In genomic region chr1:237457573-237457972, GRCh38 we compare ENCODE assay signal across 27 cellular contexts.
DNase-seq lines count a peak whose midpoint lies in the region; ATAC-seq, FAIRE-seq and TF ChIP-seq lines count a peak whose summit lies in the region.
"Had no signal": no experiment of that assay in that cellular context is flagged by ENCODE, and none has a peak within 500 bp of the region (broad histone marks: within the 10 kb centered on the region; RNA-seq: fewer than 3 reads in every experiment).

No MANE protein-coding gene starts in this region.

- ATAC-seq in Right ventricle myocardium inferior (peak; percentile 18), left cardiac atrium (no peak), HepG2 (no peak), right lobe of liver (no peak), HG03196 (IDR thresholded peaks at IDR 0.05; ENCODE audit: unreplicated experiment) (no peak)
- ATAC-seq: GM12878 had no signal

- in situ Hi-C loops in HepG2 (cut with HindIII; ENCODE audit: extremely low pct_ligation_motif_present, low pct_unique_long_range_greater_than_20kb), result no loop called here

- no peaks in the 10 kb centered on the region for H3K27me3 ChIP-seq in HepG2 (ENCODE audit: control insufficient read depth in 1 of 2, insufficient read depth in 2 of 2, low read length in 2 of 2)
- no peaks in the 10 kb centered on the region for H3K27me3 ChIP-seq in right lobe of liver
- H3K27me3 ChIP-seq in hepatocyte, result no peaks in the 10 kb centered on the region
- H3K27me3 ChIP-seq: BE2C; BLaER1 treated with 17β-estradiol and CSF1 and Interleukin-3, amounts not matched to agents 10 nM and 100 nM had no signal

- TF ChIP-seq EP300 in HepG2 (IDR thresholded peaks at IDR 0.05; ENCODE audit: low read depth in 2 of 2, low read length in 2 of 2) (no peak), HepG2 (CRISPR knock-in tag; IDR thresholded peaks at IDR 0.05; ENCODE audit: borderline replicate concordance) (no peak)

- TF ChIP-seq RAD21 in HepG2 (CRISPR knock-in tag; IDR thresholded peaks at IDR 0.05), result no peak

- TF ChIP-seq CTCF in HepG2 (CRISPR knock-in tag; IDR thresholded peaks at IDR 0.05), result no peak
- TF ChIP-seq CTCF in right lobe of liver (IDR thresholded peaks at IDR 0.05), result no peak
- TF ChIP-seq CTCF in hepatocyte (IDR thresholded peaks at IDR 0.05; ENCODE audit: poor library complexity), result no peak

- H4K20me1 ChIP-seq in HepG2 (ENCODE audit: insufficient read depth, low read length) (no peaks in the 10 kb centered on the region), hepatocyte (ENCODE audit: insufficient read depth, poor library complexity, severe bottlenecking) (no peaks in the 10 kb centered on the region)
- H4K20me1 ChIP-seq: BLaER1 treated with 17β-estradiol and CSF1 and Interleukin-3, amounts not matched to agents 10 nM and 100 nM had no signal

- H3K9me3 ChIP-seq in HepG2 (ENCODE audit: low read length) (no peaks in the 10 kb centered on the region), right lobe of liver (no peaks in the 10 kb centered on the region), hepatocyte (ENCODE audit: low read depth) (no peaks in the 10 kb centered on the region)
- H3K9me3 ChIP-seq: BE2C had no signal

- CTCF ChIA-PET in HepG2 (lab: Yijun Ruan, JAX; ENCODE audit: low intra/inter-chr PET ratio, low total read pairs), result no interaction called here

- POLR2A ChIA-PET in HepG2 (lab: Yijun Ruan, JAX), result no interaction called here

- FAIRE-seq in HepG2 (lab: Jason Lieb, UNC), result no peak
- FAIRE-seq: A204.1, D721Med, GM12878, GM19239, H1 had no signal

- H3K36me3 ChIP-seq in HepG2 (replicated peaks in 1 of 2; ENCODE audit: control insufficient read depth in 1 of 2, insufficient read depth in 2 of 2, low read length in 2 of 2) (no peaks in the 10 kb centered on the region), right lobe of liver (no peaks in the 10 kb centered on the region), hepatocyte (replicated peaks; ENCODE audit: insufficient read depth, low read depth) (no peaks in the 10 kb centered on the region)
- H3K36me3 ChIP-seq: BE2C; BLaER1 treated with 17β-estradiol and CSF1 and Interleukin-3, amounts not matched to agents 10 nM and 100 nM had no signal

- DNase-seq in Right ventricle myocardium inferior (ENCODE audit: missing footprints) (no peak), left cardiac atrium (no peak), HepG2 (ENCODE audit: low spot score) (no peak), right lobe of liver (no peak), OCI-M1 (lab: John Stamatoyannopoulos, UW) (peak; percentile 15), hepatocyte (ENCODE audit: low spot score) (no peak), cerebellar cortex (ENCODE audit: low spot score) (no peak)
- DNase-seq: ACHN; AML-193; BE2C; CD4-positive, alpha-beta T cell; CD8-positive, alpha-beta memory T cell; DMS 273 treated with DMSO at 0.1 percent for 48 hours; DMS79; EL; GDM1; GM23248; H7; HCEC 1CT had no signal

- no peaks in the 10 kb centered on the region for H3K9me2 ChIP-seq in hepatocyte (replicated peaks; ENCODE audit: insufficient read depth)

- H3K27ac ChIP-seq in HepG2 (ENCODE audit: extremely low read length, insufficient read depth, low read length) (no peak overlapping the region), right lobe of liver (no peak overlapping the region), hepatocyte (no peak overlapping the region)
- H3K27ac ChIP-seq: 22Rv1; BLaER1 treated with 17β-estradiol and CSF1 and Interleukin-3, amounts not matched to agents 10 nM and 100 nM; GM23248 had no signal

- H3K4me3 ChIP-seq in HepG2 (replicated peaks in 1 of 3; ENCODE audit: insufficient read depth in 1 of 3, low read depth in 2 of 3, low read length in 3 of 3) (no peak overlapping the region), right lobe of liver (no peak overlapping the region), hepatocyte (no peak overlapping the region)
- H3K4me3 ChIP-seq: BLaER1 treated with 17β-estradiol and CSF1 and Interleukin-3, amounts not matched to agents 10 nM and 100 nM; GM12878; GM23248 had no signal

- no peak overlapping the region for H3K4me2 ChIP-seq in HepG2 (ENCODE audit: low read depth, low read length)
- H3K4me2 ChIP-seq in hepatocyte, result no peak overlapping the region
- H3K4me2 ChIP-seq: BLaER1 treated with 17β-estradiol and CSF1 and Interleukin-3, amounts not matched to agents 10 nM and 100 nM had no signal

- intact Hi-C loops in Right ventricle myocardium inferior (cut with DNase I), result no loop called here
- intact Hi-C loops in left cardiac atrium (cut with DNase I), result no loop called here
- intact Hi-C loops in HepG2 (cut with micrococcal nuclease; ENCODE audit: unreplicated experiment), result no loop called here
- intact Hi-C loops in right lobe of liver (cut with DNase I), result no loop called here

- WGBS in HepG2 (ENCODE audit: low lambda C conversion rate), result 10% methylated on average over 3 of the region's 3 CpGs
- 32% methylated on average over 3 of the region's 3 CpGs for WGBS in right lobe of liver (ENCODE audit: insufficient coverage, low coverage, low lambda C conversion rate, missing lambda C conversion rate)
- 84% methylated on average over 3 of the region's 3 CpGs for WGBS in hepatocyte (ENCODE audit: low lambda C conversion rate, missing lambda C conversion rate)

- H3K4me1 ChIP-seq in HepG2 (ENCODE audit: insufficient read depth, low read length) (no peaks in the 10 kb centered on the region), right lobe of liver (no peaks in the 10 kb centered on the region), hepatocyte (ENCODE audit: insufficient read depth) (no peaks in the 10 kb centered on the region)
- H3K4me1 ChIP-seq: BE2C; BLaER1 treated with 17β-estradiol and CSF1 and Interleukin-3, amounts not matched to agents 10 nM and 100 nM had no signal

- H2AFZ ChIP-seq in HepG2 (ENCODE audit: low read length), result no peak overlapping the region
- no peak overlapping the region for H2AFZ ChIP-seq in hepatocyte
- H2AFZ ChIP-seq: GM23248 had no signal

- H3K9ac ChIP-seq in HepG2 (ENCODE audit: insufficient read depth, low read depth, low read length), result no peak overlapping the region
- H3K9ac ChIP-seq: BLaER1 treated with 17β-estradiol and CSF1 and Interleukin-3, amounts not matched to agents 10 nM and 100 nM; GM23248 had no signal

- TF ChIP-seq POLR2A in HepG2 (IDR thresholded peaks at IDR 0.05; ENCODE audit: insufficient read depth in 1 of 2, low read depth in 2 of 2, low read length in 2 of 2), result no peak
- TF ChIP-seq POLR2A in right lobe of liver (IDR thresholded peaks at IDR 0.05), result no peak

- no TSS peak for BruUV-seq in HepG2 (replicated peaks; lab: Mats Ljungman, UMichigan)

- no peaks in the 10 kb centered on the region for H3K79me2 ChIP-seq in HepG2 (ENCODE audit: insufficient read depth, low read length)
- H3K79me2 ChIP-seq in hepatocyte, result no peaks in the 10 kb centered on the region

TF ChIP-seq in HepG2, 621 proteins besides CTCF, POLR2A, EP300 and RAD21:
- TF ChIP-seq PCBP2 (optimal IDR thresholded peaks at IDR 0.05; ENCODE audit: low read depth, low read length, poor library complexity, severe bottlenecking) (no peak), MAFF (IDR thresholded peaks at IDR 0.05; ENCODE audit: low read depth, low read length) (peak; percentile 71; the same call in 1 of the 2 replicates), MAFK (conservative IDR thresholded peaks at IDR 0.05 in 1 of 2, IDR thresholded peaks at IDR 0.05 in 1 of 2; ENCODE audit: low read length in 2 of 2) (peak; percentile 75 to 76)
TF ChIP-seq in HepG2: peak in this region for 2.
